21 cellular contexts compared by ENCODE assay signal in the genomic region with DNA sequence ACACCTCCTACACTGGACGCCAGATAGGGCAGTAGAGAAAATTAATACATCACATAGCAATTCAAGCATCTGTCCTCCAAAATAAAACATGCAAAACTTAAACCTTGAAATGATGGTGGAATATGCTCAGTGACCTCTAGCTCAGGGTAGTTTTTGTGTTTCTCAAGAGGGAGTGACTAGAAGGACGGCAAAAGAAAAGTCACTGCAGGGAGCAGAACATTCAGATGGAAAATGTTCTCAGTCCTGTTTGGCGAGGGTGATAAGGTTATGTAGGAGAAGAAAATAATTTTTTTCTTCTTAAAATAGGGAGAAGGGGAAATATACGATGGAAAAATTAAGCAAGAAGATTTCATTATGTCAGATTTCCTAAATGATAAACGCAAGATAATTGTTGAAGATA. TPM values are rescaled to one million over a fixed set of nuclear protein-coding genes. Genes with fewer than 3 reads are reported as not detected.
DNase-seq lines count a peak whose midpoint lies in the region; ATAC-seq and TF ChIP-seq lines count a peak whose summit lies in the region.
"Had no signal": no experiment of that assay in that cellular context is flagged by ENCODE, and none has a peak within 500 bp of the region (broad histone marks: within the 10 kb centered on the region; RNA-seq: fewer than 3 reads in every experiment).

No MANE protein-coding gene starts in this region.

- H3K9me3 ChIP-seq in T-helper 17 cell (ENCODE audit: control insufficient read depth, low read length, poor library complexity, severe bottlenecking): no peaks in the 10 kb centered on the region
- H3K9me3 ChIP-seq: gastrocnemius medialis, spleen, thyroid gland had no signal

- H3K27ac Mint-ChIP-seq in activated naive CD4-positive, alpha-beta T cell treated with anti-CD3 and anti-CD28 coated beads for 36 hours: peak overlapping the region; percentile 98
- peak overlapping the region; percentile 100 for H3K27ac Mint-ChIP-seq in T-helper 17 cell
- H3K27ac Mint-ChIP-seq in effector memory CD8-positive, alpha-beta T cell: peak overlapping the region; percentile 93 to 98
- H3K27ac Mint-ChIP-seq in stimulated activated naive CD8-positive, alpha-beta T cell treated with anti-CD3 and anti-CD28 coated beads, Interleukin-15, amount 100 ng/mL, for 72 hours: peak overlapping the region; percentile 97 to 100
- H3K27ac Mint-ChIP-seq in activated CD8-positive, alpha-beta memory T cell treated with anti-CD3 and anti-CD28 coated beads, Interleukin-2, amount 10 ng/mL, durations not matched to agents 7 days and 5 days: no peak overlapping the region
- H3K27ac Mint-ChIP-seq: brain, neural progenitor cell had no signal

- H3K27ac ChIP-seq in dorsolateral prefrontal cortex: no peak overlapping the region
- H3K27ac ChIP-seq: epithelial cell of prostate, gastrocnemius medialis, neural progenitor cell, SK-N-MC, thyroid gland had no signal

- TF ChIP-seq CTCF in dorsolateral prefrontal cortex (IDR thresholded peaks at IDR 0.05 in 54 of 56, conservative IDR thresholded peaks at IDR 0.05 in 2 of 56; ENCODE audit: low read depth in 1 of 56, partially characterized antibody in 56 of 56): no peak

- no peak overlapping the region for H3K4me3 ChIP-seq in dorsolateral prefrontal cortex
- H3K4me3 ChIP-seq: gastrocnemius medialis, neural progenitor cell, SK-N-MC, spleen, thyroid gland had no signal

- DNase-seq in activated naive CD4-positive, alpha-beta T cell treated with anti-CD3 and anti-CD28 coated beads for 36 hours: no peak
- no peak for DNase-seq in activated naive CD4-positive, alpha-beta T cell (lab: John Stamatoyannopoulos, UW)
- DNase-seq in T-helper 17 cell (no peak), dorsolateral prefrontal cortex (no peak)
- DNase-seq in effector memory CD8-positive, alpha-beta T cell: no peak
- no peak for DNase-seq in stimulated activated naive CD8-positive, alpha-beta T cell treated with anti-CD3 and anti-CD28 coated beads, Interleukin-15, amount 100 ng/mL, for 72 hours
- no peak for DNase-seq in activated CD8-positive, alpha-beta memory T cell treated with anti-CD3 and anti-CD28 coated beads, Interleukin-2, amount 10 ng/mL, durations not matched to agents 7 days and 5 days
- DNase-seq: cortex of kidney; gastrocnemius medialis; H7; MM.1S; NCI-H187 treated with DMSO at 0.1 percent for 48 hours; NK-92 treated with Interleukin-12 subunit alpha and Interleukin-12 subunit beta, amount 100 ng/mL, for 24 hours; spleen; stimulated activated CD8-positive, alpha-beta memory T cell treated with anti-CD3 and anti-CD28 coated beads, Interleukin-4, amount 100 ng/mL, for 48 hours; thyroid gland had no signal

- intact Hi-C loops in activated naive CD4-positive, alpha-beta T cell treated with anti-CD3 and anti-CD28 coated beads for 36 hours (cut with micrococcal nuclease): loop anchor here (5.0 to 10.0 kb wide), 3 partner anchors 248 to 1846 kb away; no protein-coding TSS in a partner anchor
- intact Hi-C loops in dorsolateral prefrontal cortex (cut with DNase I): no loop called here

- H3K36me3 Mint-ChIP-seq in activated naive CD4-positive, alpha-beta T cell treated with anti-CD3 and anti-CD28 coated beads for 36 hours (ENCODE audit: low read depth): peaks cover 21% of the 10 kb centered on the region
- H3K36me3 Mint-ChIP-seq in T-helper 17 cell (ENCODE audit: low read depth): peaks cover 21% of the 10 kb centered on the region
- peaks cover 49% of the 10 kb centered on the region for H3K36me3 Mint-ChIP-seq in effector memory CD8-positive, alpha-beta T cell (ENCODE audit: insufficient read depth)
- peaks cover 30% of the 10 kb centered on the region for H3K36me3 Mint-ChIP-seq in activated CD8-positive, alpha-beta memory T cell treated with anti-CD3 and anti-CD28 coated beads, Interleukin-2, amount 10 ng/mL, durations not matched to agents 7 days and 5 days
- H3K36me3 Mint-ChIP-seq: brain, neural progenitor cell had no signal

- no peak for ATAC-seq in T-helper 17 cell
- no peak for ATAC-seq in effector memory CD8-positive, alpha-beta T cell (replicated peaks)
- ATAC-seq in stimulated activated naive CD8-positive, alpha-beta T cell treated with anti-CD3 and anti-CD28 coated beads, Interleukin-15, amount 100 ng/mL, for 72 hours: no peak
- no peak for ATAC-seq in GM18868 (IDR thresholded peaks at IDR 0.05; ENCODE audit: unreplicated experiment)
- ATAC-seq in activated CD8-positive, alpha-beta memory T cell treated with anti-CD3 and anti-CD28 coated beads, Interleukin-2, amount 10 ng/mL, durations not matched to agents 7 days and 5 days: no peak
- ATAC-seq: gastrocnemius medialis had no signal

- peaks cover 54% of the 10 kb centered on the region for H3K4me1 Mint-ChIP-seq in activated naive CD4-positive, alpha-beta T cell treated with anti-CD3 and anti-CD28 coated beads for 36 hours (ENCODE audit: low read depth)
- H3K4me1 Mint-ChIP-seq in T-helper 17 cell: peaks cover 43% of the 10 kb centered on the region
- peaks cover 41 to 48% of the 10 kb centered on the region in 2 donors for H3K4me1 Mint-ChIP-seq in effector memory CD8-positive, alpha-beta T cell (ENCODE audit: low read depth in 2 of 2)
- H3K4me1 Mint-ChIP-seq in stimulated activated naive CD8-positive, alpha-beta T cell treated with anti-CD3 and anti-CD28 coated beads, Interleukin-15, amount 100 ng/mL, for 72 hours: peaks cover 64% of the 10 kb centered on the region
- H3K4me1 Mint-ChIP-seq in activated CD8-positive, alpha-beta memory T cell treated with anti-CD3 and anti-CD28 coated beads, Interleukin-2, amount 10 ng/mL, durations not matched to agents 7 days and 5 days: peaks cover 43% of the 10 kb centered on the region

- H3K27me3 ChIP-seq in dorsolateral prefrontal cortex: peaks cover 0 to 4% (median 0%) of the 10 kb centered on the region in 45 donors
- H3K27me3 ChIP-seq: gastrocnemius medialis, neural progenitor cell, spleen, thyroid gland had no signal

- CTCF ChIA-PET in activated naive CD4-positive, alpha-beta T cell treated with anti-CD3 and anti-CD28 coated beads for 36 hours (lab: Charles Lee): no interaction called here
- CTCF ChIA-PET in activated CD8-positive, alpha-beta memory T cell treated with anti-CD3 and anti-CD28 coated beads, Interleukin-2, amount 10 ng/mL, durations not matched to agents 7 days and 5 days (lab: Charles Lee): no interaction called here

- H3K9me3 Mint-ChIP-seq in activated naive CD4-positive, alpha-beta T cell treated with anti-CD3 and anti-CD28 coated beads for 36 hours: no peaks in the 10 kb centered on the region
- no peaks in the 10 kb centered on the region for H3K9me3 Mint-ChIP-seq in effector memory CD8-positive, alpha-beta T cell
- H3K9me3 Mint-ChIP-seq in stimulated activated naive CD8-positive, alpha-beta T cell treated with anti-CD3 and anti-CD28 coated beads, Interleukin-15, amount 100 ng/mL, for 72 hours: no peaks in the 10 kb centered on the region
- peaks cover 6% of the 10 kb centered on the region for H3K9me3 Mint-ChIP-seq in activated CD8-positive, alpha-beta memory T cell treated with anti-CD3 and anti-CD28 coated beads, Interleukin-2, amount 10 ng/mL, durations not matched to agents 7 days and 5 days (ENCODE audit: low read depth)
- H3K9me3 Mint-ChIP-seq: neural progenitor cell had no signal

- H3K27me3 Mint-ChIP-seq in activated naive CD4-positive, alpha-beta T cell treated with anti-CD3 and anti-CD28 coated beads for 36 hours (ENCODE audit: low read depth): no peaks in the 10 kb centered on the region
- H3K27me3 Mint-ChIP-seq in T-helper 17 cell: no peaks in the 10 kb centered on the region
- H3K27me3 Mint-ChIP-seq in effector memory CD8-positive, alpha-beta T cell: no peaks in the 10 kb centered on the region
- no peaks in the 10 kb centered on the region for H3K27me3 Mint-ChIP-seq in stimulated activated naive CD8-positive, alpha-beta T cell treated with anti-CD3 and anti-CD28 coated beads, Interleukin-15, amount 100 ng/mL, for 72 hours
- no peaks in the 10 kb centered on the region for H3K27me3 Mint-ChIP-seq in activated CD8-positive, alpha-beta memory T cell treated with anti-CD3 and anti-CD28 coated beads, Interleukin-2, amount 10 ng/mL, durations not matched to agents 7 days and 5 days

- no peak overlapping the region for H3K4me3 Mint-ChIP-seq in activated naive CD4-positive, alpha-beta T cell treated with anti-CD3 and anti-CD28 coated beads for 36 hours
- peak overlapping the region; percentile 66 for H3K4me3 Mint-ChIP-seq in T-helper 17 cell
- peak overlapping the region in 1 of 2 donors; percentile 16 for H3K4me3 Mint-ChIP-seq in effector memory CD8-positive, alpha-beta T cell
- H3K4me3 Mint-ChIP-seq in stimulated activated naive CD8-positive, alpha-beta T cell treated with anti-CD3 and anti-CD28 coated beads, Interleukin-15, amount 100 ng/mL, for 72 hours: peak overlapping the region in 1 of 2 donors; percentile 30
- no peak overlapping the region for H3K4me3 Mint-ChIP-seq in activated CD8-positive, alpha-beta memory T cell treated with anti-CD3 and anti-CD28 coated beads, Interleukin-2, amount 10 ng/mL, durations not matched to agents 7 days and 5 days
- H3K4me3 Mint-ChIP-seq: brain, neural progenitor cell had no signal

RNA-seq across cellular contexts. Expression of gene APBB1IP, which starts 50.9 kb away (rescaled TPM):
- 10 to 100 TPM; 29.4 to 30.9 TPM for total RNA-seq in activated naive CD4-positive, alpha-beta T cell treated with anti-CD3 and anti-CD28 coated beads for 36 hours
- total RNA-seq in T-helper 17 cell (10 to 100 TPM; 73.9 to 77.1 TPM), dorsolateral prefrontal cortex (10 to 100 TPM in 51 of 120 experiments, 1 to 10 TPM in 69; 1.9 to 23.7 (median 9.4) TPM)
- 10 to 100 TPM; 73.2 to 73.8 TPM for total RNA-seq in activated CD8-positive, alpha-beta memory T cell treated with anti-CD3 and anti-CD28 coated beads, Interleukin-2, amount 10 ng/mL, durations not matched to agents 7 days and 5 days
- total RNA-seq: H7 had no signal
